In the genomic region with DNA sequence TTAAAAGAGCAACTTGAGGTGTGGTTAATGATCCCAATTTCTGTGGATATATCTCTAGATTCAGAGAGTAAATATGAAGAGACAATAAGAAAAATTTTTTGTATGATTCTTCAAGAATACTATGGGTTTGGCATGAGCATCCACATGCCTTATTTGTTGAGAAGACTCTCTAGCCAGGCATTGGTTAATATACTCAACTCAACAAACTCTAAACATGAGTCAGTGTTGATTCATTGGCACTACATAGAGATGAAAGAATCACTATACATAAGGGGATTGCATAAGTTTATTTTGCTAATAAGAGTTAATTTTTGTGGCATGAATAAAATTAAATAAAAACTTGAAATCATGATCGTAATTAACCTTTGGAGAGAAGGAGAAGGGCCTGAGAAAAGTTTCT, we compare ENCODE assay signal across 23 cellular contexts.
A peak's percentile ranks its signal among the peaks of the same experiment; 100 is the strongest.
DNase-seq lines count a peak whose midpoint lies in the region; ATAC-seq, FAIRE-seq and TF ChIP-seq lines count a peak whose summit lies in the region.
"Had no signal": no experiment of that assay in that cellular context is flagged by ENCODE, and none has a peak within 500 bp of the region (broad histone marks: within the 10 kb centered on the region; RNA-seq: fewer than 3 reads in every experiment).

No MANE protein-coding gene starts in this region.

- H3K4me3 ChIP-seq in PC-3 (ENCODE audit: low read length) (no peak overlapping the region), bronchial epithelial cell (ENCODE audit: low read depth, low read length) (no peak overlapping the region)
- H3K4me3 ChIP-seq: BLaER1, GM12878, GM23248 had no signal

- H3K36me3 ChIP-seq in PC-3 (ENCODE audit: low read depth, low read length) = no peaks in the 10 kb centered on the region
- no peaks in the 10 kb centered on the region for H3K36me3 ChIP-seq in bronchial epithelial cell (ENCODE audit: control insufficient read depth, insufficient read depth, low read length)
- H3K36me3 ChIP-seq: BLaER1 had no signal

- H3F3A ChIP-seq in PC-3 (ENCODE audit: low read length, unreplicated experiment) = no peaks in the 10 kb centered on the region

- no peak overlapping the region for H3K9ac ChIP-seq in PC-3 (ENCODE audit: low read length)
- H3K9ac ChIP-seq: BLaER1, GM23248 had no signal

- H3K27me3 ChIP-seq in PC-3 (ENCODE audit: low read length) (no peaks in the 10 kb centered on the region), bronchial epithelial cell (ENCODE audit: control insufficient read depth, insufficient read depth, low read length) (no peaks in the 10 kb centered on the region)
- H3K27me3 ChIP-seq: BLaER1 had no signal

- ATAC-seq in PC-3 (peak; percentile 95), GM21360 (IDR thresholded peaks at IDR 0.05; ENCODE audit: unreplicated experiment) (no peak)
- ATAC-seq: CD8-positive, alpha-beta T cell; GM12878 had no signal

- H3K4me2 ChIP-seq in PC-3 (ENCODE audit: low read length) = no peak overlapping the region
- H3K4me2 ChIP-seq: BLaER1 had no signal

- BruUV-seq in PC-3 (replicated peaks; lab: Mats Ljungman, UMichigan) = no TSS peak

- H2AFZ ChIP-seq in PC-3 (ENCODE audit: low read length) = no peak overlapping the region
- H2AFZ ChIP-seq: GM23248 had no signal

- TF ChIP-seq CTCF in PC-3 (conservative IDR thresholded peaks at IDR 0.05; ENCODE audit: low read depth, low read length) = no peak
- no peak for TF ChIP-seq CTCF in bronchial epithelial cell (IDR thresholded peaks at IDR 0.05; ENCODE audit: insufficient read depth, low read length, severe bottlenecking)

- H3K4me1 ChIP-seq in PC-3 (ENCODE audit: insufficient read depth, low read length) = peaks cover 9% of the 10 kb centered on the region; the same call in 1 of the 2 replicates
- H3K4me1 ChIP-seq: BLaER1, Caco-2 had no signal

- POLR2A ChIA-PET in PC-3 (lab: Charles Lee; ENCODE audit: unreplicated experiment) = no interaction called here

- DNase-seq in DMS53 (lab: John Stamatoyannopoulos, UW) (peak; percentile 31), DMS53 treated with DMSO at 0.1 percent for 48 hours (lab: John Stamatoyannopoulos, UW; ENCODE audit: unreplicated experiment) (no peak), PC-3 (peak; percentile 74), bronchial epithelial cell (ENCODE audit: low read depth) (peak; percentile 20), GDM1 (lab: John Stamatoyannopoulos, UW) (no peak), cerebellar cortex (ENCODE audit: low spot score) (no peak)
- DNase-seq: Caco-2; CD4-positive, CD25-positive, alpha-beta regulatory T cell; CD8-positive, alpha-beta T cell; DMS153; DMS79 treated with DMSO at 0.1 percent for 48 hours; GM23248; H7; HCEC 1CT had no signal

- no peaks in the 10 kb centered on the region for H3K9me2 ChIP-seq in PC-3 (replicated peaks; ENCODE audit: low read length)

- H3K27ac ChIP-seq in PC-3 (ENCODE audit: low read length) = no peak overlapping the region
- H3K27ac ChIP-seq: 22Rv1, BLaER1, C4-2B, GM23248 had no signal

- CTCF ChIA-PET in PC-3 (lab: Charles Lee) = no interaction called here

- H3K9me3 ChIP-seq in PC-3 (ENCODE audit: low read length) = no peaks in the 10 kb centered on the region
- H3K9me3 ChIP-seq: BLaER1, Caco-2 had no signal

- no peak for FAIRE-seq in bronchial epithelial cell (lab: Jason Lieb, UNC)
- FAIRE-seq: A204.1, G401.6, GM12878, GM18507, H1 had no signal

- intact Hi-C loops in PC-3 (cut with micrococcal nuclease) = loop anchor here (5.0 kb wide), 1 partner anchor 137 kb away; no protein-coding TSS in a partner anchor

- no peaks in the 10 kb centered on the region for H3K79me2 ChIP-seq in PC-3 (ENCODE audit: low read length)

- no peaks in the 10 kb centered on the region for H4K20me1 ChIP-seq in PC-3 (ENCODE audit: low read length)
- H4K20me1 ChIP-seq: BLaER1 had no signal

Comparison
In these comparisons a context has a peak if more than half of its experiments do, and no peak if none do; other contexts are left out.
1. DNase-seq: peak in DMS53 (single experiment), PC-3 (single experiment) and bronchial epithelial cell (single experiment); none in DMS53 treated with DMSO at 0.1 percent for 48 hours (single experiment), GDM1 (single experiment) and cerebellar cortex (single experiment).